In the genomic region with DNA sequence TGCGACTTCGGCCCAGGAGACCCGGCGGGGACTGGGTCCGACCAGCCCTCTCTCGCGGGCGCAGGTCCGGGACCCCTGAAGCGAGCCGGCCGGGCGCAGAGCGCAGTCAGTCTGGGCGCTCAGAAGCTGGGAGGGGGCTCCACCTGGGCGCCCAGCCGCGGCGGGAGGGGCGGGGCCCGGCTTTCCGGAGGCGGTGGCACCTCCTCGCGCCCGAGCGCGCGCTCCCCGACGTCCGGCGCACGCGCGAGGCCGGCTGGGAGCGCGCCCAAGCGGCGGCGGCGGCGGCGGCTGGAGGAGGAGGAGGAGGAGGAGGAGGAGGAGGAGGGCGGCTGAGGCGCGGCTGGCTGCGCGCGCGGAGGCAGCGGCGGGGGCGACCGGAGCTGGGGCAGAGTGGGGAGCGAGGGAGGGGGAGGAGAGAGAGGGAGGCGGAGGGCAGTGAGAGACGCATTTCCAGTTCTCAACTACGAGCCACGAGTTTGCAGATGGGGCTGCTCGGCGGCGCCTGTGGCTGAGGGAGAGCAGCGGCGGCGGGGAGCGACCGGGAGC, we compare ENCODE assay signal across 8 cellular contexts. TPM values are rescaled to one million over a fixed set of nuclear protein-coding genes. Genes with fewer than 3 reads are reported as not detected.
DNase-seq lines count a peak whose midpoint lies in the region; ATAC-seq and TF ChIP-seq lines count a peak whose summit lies in the region.

A gene with protein sequence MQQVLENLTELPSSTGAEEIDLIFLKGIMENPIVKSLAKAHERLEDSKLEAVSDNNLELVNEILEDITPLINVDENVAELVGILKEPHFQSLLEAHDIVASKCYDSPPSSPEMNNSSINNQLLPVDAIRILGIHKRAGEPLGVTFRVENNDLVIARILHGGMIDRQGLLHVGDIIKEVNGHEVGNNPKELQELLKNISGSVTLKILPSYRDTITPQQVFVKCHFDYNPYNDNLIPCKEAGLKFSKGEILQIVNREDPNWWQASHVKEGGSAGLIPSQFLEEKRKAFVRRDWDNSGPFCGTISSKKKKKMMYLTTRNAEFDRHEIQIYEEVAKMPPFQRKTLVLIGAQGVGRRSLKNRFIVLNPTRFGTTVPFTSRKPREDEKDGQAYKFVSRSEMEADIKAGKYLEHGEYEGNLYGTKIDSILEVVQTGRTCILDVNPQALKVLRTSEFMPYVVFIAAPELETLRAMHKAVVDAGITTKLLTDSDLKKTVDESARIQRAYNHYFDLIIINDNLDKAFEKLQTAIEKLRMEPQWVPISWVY (plus strand): TSS at position 445 of the 546 bp plus-strand sequence. CDS start 50,216 bp downstream, outside the sequence.

- H3K79me2 ChIP-seq in GM23338 (replicated peaks; ENCODE audit: insufficient read depth) = peaks cover 43% of the 10 kb centered on the region
- H3K79me2 ChIP-seq in trophoblast cell (ENCODE audit: control insufficient read depth, insufficient read depth, low read length, poor library complexity) = peaks cover 8% of the 10 kb centered on the region

- peak within 1 kb of the TSS; percentile 63 for H2BK120ac ChIP-seq in trophoblast cell (ENCODE audit: insufficient read depth, low read length, poor library complexity)

- peak within 1 kb of the TSS; percentile 89; the same call in 1 of the 2 replicates for H2AFZ ChIP-seq in GM23338
- H2AFZ ChIP-seq in trophoblast cell (ENCODE audit: insufficient read depth, low read length, poor library complexity) = peak within 1 kb of the TSS; percentile 97

- in situ Hi-C loops in transverse colon (cut with MboI; ENCODE audit: low pct_ligation_motif_present in 1 of 4, low pct_unique_long_range_greater_than_20kb in 1 of 4, low sequenced_read_pairs in 3 of 4) = no loop called here

- H3K27me3 ChIP-seq in GM23338 (ENCODE audit: insufficient read depth) (peaks cover 10% of the 10 kb centered on the region), cardiac muscle cell (no peaks in the 10 kb centered on the region), trophoblast cell (ENCODE audit: insufficient read depth, low read length) (no peaks in the 10 kb centered on the region), transverse colon (peaks cover 39% of the 10 kb centered on the region)

- H3K4me2 ChIP-seq in GM23338 (peak within 1 kb of the TSS; percentile 94), trophoblast cell (ENCODE audit: low read length) (peak within 1 kb of the TSS; percentile 88)

- H3K4me1 ChIP-seq in ES-I3 (ENCODE audit: insufficient read depth, low read length) (peaks cover 11% of the 10 kb centered on the region; the same call in 1 of the 2 replicates), GM23338 (ENCODE audit: insufficient read depth) (peaks cover 69% of the 10 kb centered on the region), cardiac muscle cell (ENCODE audit: low read depth) (peaks cover 18% of the 10 kb centered on the region), trophoblast cell (ENCODE audit: control insufficient read depth in 1 of 2, insufficient read depth in 2 of 2, low read length in 2 of 2) (peaks cover 0 to 3% of the 10 kb centered on the region in 2 experiments), transverse colon (peaks cover 0 to 22% (median 7%) of the 10 kb centered on the region in 4 donors)

- H4K8ac ChIP-seq in trophoblast cell (ENCODE audit: low read depth, low read length) = peak within 1 kb of the TSS; percentile 80

- peak; percentile 91 for DNase-seq in GM23338 (ENCODE audit: low spot score)
- peak; percentile 76 for DNase-seq in LHCN-M2 (ENCODE audit: low read depth)
- peak; percentile 53 for DNase-seq in SKM-1 treated with dmso at 0.1 percent for 144 hours (lab: John Stamatoyannopoulos, UW; ENCODE audit: unreplicated experiment)
- peak; percentile 90 for DNase-seq in activated naive CD8-positive, alpha-beta T cell treated with anti-CD3 and anti-CD28 coated beads, Interleukin-2, amount 10 ng/mL, durations not matched to agents 7 days and 5 days
- peak; percentile 85 to 87 for DNase-seq in cardiac muscle cell (ENCODE audit: low read depth in 1 of 2, low spot score in 1 of 2)
- DNase-seq in trophoblast cell = peak; percentile 12 to 64
- DNase-seq in transverse colon = peak; percentile 81

- H3K4me3 ChIP-seq in GM23338 (peak within 1 kb of the TSS; percentile 92), cardiac muscle cell (peak within 1 kb of the TSS; percentile 83), trophoblast cell (ENCODE audit: low read depth, low read length) (peak within 1 kb of the TSS; percentile 83), transverse colon (peak within 1 kb of the TSS; percentile 60 to 85 (median 74))

- H3K36me3 ChIP-seq in ES-I3 (ENCODE audit: insufficient read depth, low read length) (no peaks in the 10 kb centered on the region), GM23338 (ENCODE audit: insufficient read depth) (no peaks in the 10 kb centered on the region), cardiac muscle cell (no peaks in the 10 kb centered on the region), trophoblast cell (ENCODE audit: control insufficient read depth in 1 of 2, insufficient read depth in 2 of 2, low read length in 2 of 2) (no peaks in the 10 kb centered on the region), transverse colon (no peaks in the 10 kb centered on the region)

- peak within 1 kb of the TSS; percentile 86 for H3K18ac ChIP-seq in trophoblast cell (ENCODE audit: low read length)

- peaks cover 66% of the 10 kb centered on the region for H3K4me1 Mint-ChIP-seq in GM23338
- H3K4me1 Mint-ChIP-seq in activated naive CD8-positive, alpha-beta T cell treated with anti-CD3 and anti-CD28 coated beads, Interleukin-2, amount 10 ng/mL, durations not matched to agents 7 days and 5 days = peaks cover 27% of the 10 kb centered on the region

- TF ChIP-seq POLR2A in transverse colon (IDR thresholded peaks at IDR 0.05) = no peak

- H3K9me3 Mint-ChIP-seq in GM23338 = no peaks in the 10 kb centered on the region
- no peaks in the 10 kb centered on the region for H3K9me3 Mint-ChIP-seq in activated naive CD8-positive, alpha-beta T cell treated with anti-CD3 and anti-CD28 coated beads, Interleukin-2, amount 10 ng/mL, durations not matched to agents 7 days and 5 days

- H3K27ac ChIP-seq in GM23338 (ENCODE audit: low read depth) = 0 out of 2 replicates have a peak within 1 kb of the TSS, but pooled peaks have one; percentile 65
- H3K27ac ChIP-seq in cardiac muscle cell = peak within 1 kb of the TSS; percentile 42
- peak within 1 kb of the TSS; percentile 79 for H3K27ac ChIP-seq in trophoblast cell (ENCODE audit: low read depth, low read length)
- H3K27ac ChIP-seq in transverse colon = peak within 1 kb of the TSS; percentile 61 to 82 (median 78)

- peaks cover 21% of the 10 kb centered on the region; the same call in 1 of the 2 replicates for H4K20me1 ChIP-seq in GM23338 (replicated peaks; ENCODE audit: insufficient read depth)

- no CpG with 5 or more reads among the region's 69 CpGs for WGBS in trophoblast cell (ENCODE audit: extremely low coverage, insufficient coverage, insufficient read length)
- 0% methylated on average over 46 of the region's 69 CpGs; no CpG with 5 or more reads in 1 of the 2 donors for WGBS in transverse colon (ENCODE audit: low coverage in 1 of 2), 2 donors

- H3K27me3 Mint-ChIP-seq in GM23338 (ENCODE audit: insufficient read depth, low read depth, poor library complexity) = peaks cover 11% of the 10 kb centered on the region
- H3K27me3 Mint-ChIP-seq in activated naive CD8-positive, alpha-beta T cell treated with anti-CD3 and anti-CD28 coated beads, Interleukin-2, amount 10 ng/mL, durations not matched to agents 7 days and 5 days = peaks cover 41% of the 10 kb centered on the region

- H3K79me1 ChIP-seq in trophoblast cell (ENCODE audit: low read length) = peaks cover 6% of the 10 kb centered on the region

- POLR2A ChIA-PET in activated naive CD8-positive, alpha-beta T cell treated with anti-CD3 and anti-CD28 coated beads, Interleukin-2, amount 10 ng/mL, durations not matched to agents 7 days and 5 days (lab: Charles Lee) = interaction anchor here (0.6 to 1.5 kb wide), 3 partner anchors 12 to 73 kb away, joined by 3 to 4 read pairs (median 4); no protein-coding TSS in a partner anchor

- H3K36me3 Mint-ChIP-seq in GM23338 (ENCODE audit: low read depth) = peaks cover 4% of the 10 kb centered on the region; the same call in 2 of the 3 replicates
- no peaks in the 10 kb centered on the region for H3K36me3 Mint-ChIP-seq in activated naive CD8-positive, alpha-beta T cell treated with anti-CD3 and anti-CD28 coated beads, Interleukin-2, amount 10 ng/mL, durations not matched to agents 7 days and 5 days

- peak within 1 kb of the TSS; percentile 38 for H2BK12ac ChIP-seq in trophoblast cell (ENCODE audit: low read length)

- H3K9me3 ChIP-seq in ES-I3 (ENCODE audit: control insufficient read depth, insufficient read depth, low read length) (no peaks in the 10 kb centered on the region), cardiac muscle cell (ENCODE audit: low read depth) (no peaks in the 10 kb centered on the region), trophoblast cell (ENCODE audit: insufficient read depth, low read depth, low read length) (no peaks in the 10 kb centered on the region), transverse colon (no peaks in the 10 kb centered on the region)

- H3K4me3 Mint-ChIP-seq in GM23338 = peak within 1 kb of the TSS; percentile 99
- H3K4me3 Mint-ChIP-seq in activated naive CD8-positive, alpha-beta T cell treated with anti-CD3 and anti-CD28 coated beads, Interleukin-2, amount 10 ng/mL, durations not matched to agents 7 days and 5 days = peak within 1 kb of the TSS; percentile 90

- peak; percentile 70 for ATAC-seq in GM23338
- peak; percentile 70 for ATAC-seq in activated naive CD8-positive, alpha-beta T cell treated with anti-CD3 and anti-CD28 coated beads, Interleukin-2, amount 10 ng/mL, durations not matched to agents 7 days and 5 days (ENCODE audit: low read depth)

- H3K9ac ChIP-seq in ES-I3 (ENCODE audit: low read depth, low read length) (peak within 1 kb of the TSS; percentile 88), trophoblast cell (ENCODE audit: low read length) (peak within 1 kb of the TSS; percentile 84)

- H2BK5ac ChIP-seq in trophoblast cell (ENCODE audit: low read depth, low read length, poor library complexity) = peak within 1 kb of the TSS; percentile 68

- TF ChIP-seq CTCF in GM23338 (conservative IDR thresholded peaks at IDR 0.05; ENCODE audit: low read depth in 2 of 2) (no peak), cardiac muscle cell (IDR thresholded peaks at IDR 0.05; ENCODE audit: low read depth, low read length) (no peak), transverse colon (IDR thresholded peaks at IDR 0.05) (no peak)

- peak within 1 kb of the TSS; percentile 85 for H3K14ac ChIP-seq in trophoblast cell (ENCODE audit: low read length)

- peak within 1 kb of the TSS; percentile 88 for H3K27ac Mint-ChIP-seq in GM23338
- H3K27ac Mint-ChIP-seq in activated naive CD8-positive, alpha-beta T cell treated with anti-CD3 and anti-CD28 coated beads, Interleukin-2, amount 10 ng/mL, durations not matched to agents 7 days and 5 days = peak within 1 kb of the TSS; percentile 85

- no peak within 1 kb of the TSS for H3K23ac ChIP-seq in trophoblast cell (ENCODE audit: low read length)

- peak within 1 kb of the TSS; percentile 74 for H4K12ac ChIP-seq in trophoblast cell (ENCODE audit: low read depth, low read length)

- H3K4ac ChIP-seq in trophoblast cell (ENCODE audit: low read depth, low read length) = peak within 1 kb of the TSS; percentile 70

- H3K9me2 ChIP-seq in GM23338 (ENCODE audit: insufficient read depth) = no peaks in the 10 kb centered on the region

- intact Hi-C loops in transverse colon (cut with DNase I; ENCODE audit: low total_unique reads) = no loop called here

- H2AK5ac ChIP-seq in trophoblast cell (ENCODE audit: low read length) = no peak within 1 kb of the TSS

- H4K91ac ChIP-seq in trophoblast cell (ENCODE audit: low read depth, low read length) = peak within 1 kb of the TSS; percentile 75

- TF ChIP-seq EP300 in transverse colon (IDR thresholded peaks at IDR 0.05; ENCODE audit: low read depth) = no peak

- 0 out of 2 replicates have a peak, but pooled peaks cover 7% of the 10 kb centered on the region for H3F3A ChIP-seq in GM23338 (replicated peaks; ENCODE audit: low read depth)

RNA-seq across cellular contexts. Expression of the gene that starts here (rescaled TPM):
- total RNA-seq in GM23338 (2014; rRNA removed; shearing (Covaris generic)) = 47.0 and 51.8 TPM in 2 replicates
- polyA plus RNA-seq in GM23338 (2016; fragmentation: Nextera tagmentation; extraction: Ambion mirVana) (115 and 125 TPM in 2 replicates), cardiac muscle cell (9.5 and 13.9 TPM in 2 replicates)
- total RNA-seq in LHCN-M2 (2014; rRNA removed) (20.3 and 22.8 TPM in 2 replicates), cardiac muscle cell (10.9 and 11.7 TPM in 2 replicates), transverse colon (1 to 10 TPM in 3 of 4 donors, under 1 TPM in 1; 0.60 to 6.4 (median 4.9) TPM)
- 6.5 TPM for polyA plus RNA-seq in LHCN-M2 (2012)
- 10 to 100 TPM; 20.4 to 21.6 TPM for total RNA-seq in activated naive CD8-positive, alpha-beta T cell treated with anti-CD3 and anti-CD28 coated beads, Interleukin-2, amount 10 ng/mL, durations not matched to agents 7 days and 5 days
- polyA plus RNA-seq in trophoblast cell (2013) = 16.7 and 17.7 TPM in 2 replicates

Comparison
In these comparisons a context has a peak if more than half of its experiments do, and no peak if none do; other contexts are left out.
1. Peak in every context shown above with its lines: DNase-seq, ATAC-seq, H3K4me3 ChIP-seq and H3K27ac ChIP-seq.
2. DNase-seq: peak in every context shown above with its lines; median percentile 91 in GM23338; 90 in activated naive CD8-positive, alpha-beta T cell treated with anti-CD3 and anti-CD28 coated beads, Interleukin-2, amount 10 ng/mL, durations not matched to agents 7 days and 5 days; 86 in cardiac muscle cell; 81 in transverse colon; 76 in LHCN-M2; 53 in SKM-1 treated with dmso at 0.1 percent for 144 hours; 38 in trophoblast cell.